In the genomic region with DNA sequence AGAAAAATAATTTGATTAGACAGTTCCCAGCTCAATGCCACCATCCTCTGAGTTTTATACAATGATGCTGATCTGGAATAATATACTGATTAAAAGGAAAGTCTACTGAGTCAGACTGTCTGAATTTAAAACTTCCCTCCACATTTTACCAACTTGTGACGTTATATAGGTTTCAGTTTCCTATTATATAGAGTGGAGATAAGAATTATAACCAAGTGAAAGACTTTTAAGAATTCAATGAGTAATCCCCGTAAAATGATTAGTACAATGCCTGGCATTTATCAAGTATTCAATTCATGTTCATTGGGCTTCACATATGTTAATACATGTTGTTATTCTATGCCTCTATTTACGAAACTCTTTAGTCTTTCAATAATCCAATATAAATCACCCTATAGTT, we compare ENCODE assay signal across 26 cellular contexts.
"Had no signal": no experiment of that assay in that cellular context is flagged by ENCODE, and none has a peak within 500 bp of the region (broad histone marks: within the 10 kb centered on the region; RNA-seq: fewer than 3 reads in every experiment).

No MANE protein-coding gene starts in this region.

- H3K36me3 ChIP-seq: ascending aorta, SJCRH30 had no signal

- H3K9me2 ChIP-seq: SK-N-SH had no signal

- H3K27ac ChIP-seq: ascending aorta, body of pancreas, coronary artery, SJCRH30, VCaP had no signal

- H3K4me1 ChIP-seq: ascending aorta, SJCRH30 had no signal

- ATAC-seq: activated naive CD4-positive, alpha-beta T cell treated with anti-CD3 and anti-CD28 coated beads, Interleukin-2, amount 50 U/mL, for 72 hours; activated naive CD8-positive, alpha-beta T cell treated with anti-CD3 and anti-CD28 coated beads, Interleukin-2, amount 50 U/mL, for 24 hours; activated T-cell treated with anti-CD3 and anti-CD28 coated beads, Interleukin-2, amount 50 U/mL, for 4 hours; body of pancreas; Panc1; Right ventricle myocardium inferior had no signal

- H3K27me3 ChIP-seq: ascending aorta, body of pancreas, SJCRH30 had no signal

- H3K4me3 ChIP-seq: ascending aorta, body of pancreas, coronary artery, SJCRH30 had no signal

- DNase-seq: activated CD4-positive, alpha-beta memory T cell treated with anti-CD3 and anti-CD28 coated beads for 36 hours; activated CD4-positive, alpha-beta T cell treated with anti-CD3 and anti-CD28 coated beads, Interleukin-2, amount 10 ng/mL, durations not matched to agents 7 days and 5 days; activated CD4-positive, CD25-positive, alpha-beta regulatory T cell; activated CD8-positive, alpha-beta memory T cell treated with anti-CD3 and anti-CD28 coated beads for 24 hours; activated effector memory CD4-positive, alpha-beta T cell treated with anti-CD3 and anti-CD28 coated beads, Interleukin-2, amount 50 U/mL, for 16 hours; activated naive CD4-positive, alpha-beta T cell treated with Interleukin-2 at 50 U/mL for 16 hours; activated naive CD8-positive, alpha-beta T cell treated with anti-CD3 and anti-CD28 coated beads, Interleukin-2, amount 50 U/mL, for 24 hours; activated T-cell treated with anti-CD3 and anti-CD28 coated beads, Interleukin-2, amount 50 U/mL, for 4 hours; amniotic stem cell; body of pancreas; central memory CD4-positive, alpha-beta T cell; NCI-H1105 treated with DMSO at 0.1 percent for 48 hours; NCI-H1436 treated with DMSO at 0.1 percent for 48 hours; NCI-H187 treated with DMSO at 0.1 percent for 48 hours; NCI-H2081 treated with DMSO at 0.1 percent for 48 hours; NCI-H446; NCI-H524; SJCRH30; SK-N-SH; T-helper 1 cell had no signal

- H3K9me3 ChIP-seq: ascending aorta, body of pancreas, SJCRH30, SK-N-SH had no signal

- H3K9ac ChIP-seq: SK-N-SH had no signal

- H3K4me2 ChIP-seq: SK-N-SH had no signal
